Comparison of ENCODE assay signal across 8 cellular contexts in the genomic region with DNA sequence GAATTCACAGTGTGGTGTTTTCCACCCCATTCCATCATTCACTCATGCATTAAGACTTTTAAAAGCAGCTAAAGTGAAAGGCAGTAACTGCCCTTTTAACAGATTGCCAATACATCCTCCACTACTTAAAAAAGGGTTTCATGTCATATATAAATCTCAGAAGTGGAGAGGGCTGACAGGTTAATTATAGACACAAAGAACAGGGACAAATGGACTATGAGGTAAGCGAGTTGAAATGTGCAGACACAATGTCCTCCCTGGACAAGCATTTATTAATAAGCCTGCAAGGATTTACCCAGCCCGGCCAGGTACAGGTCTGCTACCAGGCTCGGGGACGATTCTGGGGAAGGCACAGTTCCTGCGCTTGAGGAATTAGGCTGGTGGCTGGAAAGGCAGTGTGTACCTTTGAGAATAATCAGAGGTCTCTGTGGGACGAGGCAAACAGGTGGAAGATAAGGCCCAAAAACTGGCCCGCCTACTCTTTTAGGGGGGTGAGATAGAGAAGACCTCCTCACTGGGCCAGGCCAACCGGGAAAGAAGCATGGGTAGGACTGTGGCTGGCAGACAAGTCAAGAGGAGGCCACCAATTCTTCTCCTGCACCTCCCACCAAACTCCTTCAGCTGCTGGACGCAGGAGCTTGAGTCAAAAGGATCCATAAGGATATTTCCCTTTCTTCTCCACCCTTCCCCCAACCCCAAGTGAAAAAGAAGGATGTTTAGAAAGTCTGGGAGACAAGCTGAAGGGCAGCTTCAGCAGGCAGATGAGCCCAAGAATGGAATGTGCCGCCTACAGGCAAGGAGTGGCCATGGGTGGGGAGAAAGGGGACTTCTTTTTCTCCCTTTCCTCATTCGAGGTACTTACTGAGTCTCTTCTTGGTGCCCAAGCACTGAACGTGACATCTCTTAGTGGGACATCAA. TPM values are rescaled to one million over a fixed set of nuclear protein-coding genes. Genes with fewer than 3 reads are reported as not detected.
DNase-seq lines count a peak whose midpoint lies in the region; ATAC-seq and TF ChIP-seq lines count a peak whose summit lies in the region.

No MANE protein-coding gene starts in this region.

- POLR2A ChIA-PET in HEK293T (lab: Yijun Ruan, JAX) = no interaction called here
- POLR2A ChIA-PET in T-cell (lab: Charles Lee) = no interaction called here

- H3K27me3 Mint-ChIP-seq in T-cell = peaks cover 35 to 41% of the 10 kb centered on the region in 2 donors

- no peak overlapping the region for H3K27ac Mint-ChIP-seq in T-cell

- H3K36me3 Mint-ChIP-seq in T-cell = no peaks in the 10 kb centered on the region

- H3K4me1 Mint-ChIP-seq in T-cell = peaks cover 7 to 26% (median 9%) of the 10 kb centered on the region in 3 donors

- H3K4me3 Mint-ChIP-seq in T-cell = peak overlapping the region; percentile 14 to 77 (median 77)

- no peaks in the 10 kb centered on the region for H3K9me3 Mint-ChIP-seq in T-cell

- peak; percentile 53 for DNase-seq in AG20443 (ENCODE audit: low spot score)
- peak; percentile 42 for DNase-seq in HEK293T (ENCODE audit: extremely low spot score)
- no peak for DNase-seq in T-cell
- no peak for DNase-seq in Right ventricle myocardium superior
- DNase-seq in retinal pigment epithelial cell (ENCODE audit: low read depth) = no peak
- no peak for DNase-seq in dedifferentiated amniotic fluid mesenchymal stem cell (ENCODE audit: extremely low spot score)
- no peak for DNase-seq in nucleus accumbens (lab: John Stamatoyannopoulos, UW)

- peak; percentile 4 for TF ChIP-seq CTCF in retinal pigment epithelial cell (conservative IDR thresholded peaks at IDR 0.05; ENCODE audit: low read depth, low read length)

- no peak overlapping the region for H3K4me3 ChIP-seq in retinal pigment epithelial cell (ENCODE audit: low read length)

- no peak for ATAC-seq in T-cell (replicated peaks in 1 of 4)
- peak; percentile 49 for ATAC-seq in Right ventricle myocardium superior (ENCODE audit: poor library complexity)
- no peak for ATAC-seq in HG02678 (IDR thresholded peaks at IDR 0.05; ENCODE audit: unreplicated experiment)

- intact Hi-C loops in Right ventricle myocardium superior (cut with DNase I) = no loop called here

- CTCF ChIA-PET in HEK293T (lab: Yijun Ruan, JAX) = interaction anchor here (0.6 to 1.0 kb wide), 2 partner anchors 10 to 85 kb away, joined by 3 read pairs; no protein-coding TSS in a partner anchor
- CTCF ChIA-PET in T-cell (lab: Charles Lee) = no interaction called here

TF ChIP-seq in HEK293T, 16 proteins besides CTCF, POLR2A, EP300 and RAD21:
- TF ChIP-seq FOXK2 (IDR thresholded peaks at IDR 0.05) (peak; percentile 51; the same call in 1 of the 2 replicates), SUZ12 (IDR thresholded peaks at IDR 0.05) (no peak), PKNOX1 (IDR thresholded peaks at IDR 0.05) (peak; percentile 96), FOXM1 (IDR thresholded peaks at IDR 0.05; ENCODE audit: borderline replicate concordance) (no peak), BHLHE40 (IDR thresholded peaks at IDR 0.05; ENCODE audit: borderline replicate concordance) (no peak), CTBP1 (IDR thresholded peaks at IDR 0.05; ENCODE audit: borderline replicate concordance) (peak; percentile 92)
TF ChIP-seq in HEK293T: peak in this region for 3.

RNA-seq across cellular contexts. Expression of gene PDLIM1, which starts 1.5 kb away (rescaled TPM):
- total RNA-seq in T-cell = 1 to 10 TPM; 4.2 to 9.7 (median 5.3) TPM
- 226 TPM for total RNA-seq in Right ventricle myocardium superior

Comparison
In these comparisons a context has a peak if more than half of its experiments do, and no peak if none do; other contexts are left out.
1. DNase-seq: peak in AG20443 (single experiment) and HEK293T (single experiment); none in T-cell (0 of 34), Right ventricle myocardium superior (single experiment), retinal pigment epithelial cell (single experiment), dedifferentiated amniotic fluid mesenchymal stem cell (single experiment) and nucleus accumbens (0 of 56).
2. RNA of gene PDLIM1, which starts 1.5 kb away (total RNA-seq): 226 TPM in Right ventricle myocardium superior (single experiment); 4.2 to 9.7 TPM in T-cell; every median in the first group is over 10 times any median in the second.